ENCODE assay signal across 1 cellular context in the genomic region with DNA sequence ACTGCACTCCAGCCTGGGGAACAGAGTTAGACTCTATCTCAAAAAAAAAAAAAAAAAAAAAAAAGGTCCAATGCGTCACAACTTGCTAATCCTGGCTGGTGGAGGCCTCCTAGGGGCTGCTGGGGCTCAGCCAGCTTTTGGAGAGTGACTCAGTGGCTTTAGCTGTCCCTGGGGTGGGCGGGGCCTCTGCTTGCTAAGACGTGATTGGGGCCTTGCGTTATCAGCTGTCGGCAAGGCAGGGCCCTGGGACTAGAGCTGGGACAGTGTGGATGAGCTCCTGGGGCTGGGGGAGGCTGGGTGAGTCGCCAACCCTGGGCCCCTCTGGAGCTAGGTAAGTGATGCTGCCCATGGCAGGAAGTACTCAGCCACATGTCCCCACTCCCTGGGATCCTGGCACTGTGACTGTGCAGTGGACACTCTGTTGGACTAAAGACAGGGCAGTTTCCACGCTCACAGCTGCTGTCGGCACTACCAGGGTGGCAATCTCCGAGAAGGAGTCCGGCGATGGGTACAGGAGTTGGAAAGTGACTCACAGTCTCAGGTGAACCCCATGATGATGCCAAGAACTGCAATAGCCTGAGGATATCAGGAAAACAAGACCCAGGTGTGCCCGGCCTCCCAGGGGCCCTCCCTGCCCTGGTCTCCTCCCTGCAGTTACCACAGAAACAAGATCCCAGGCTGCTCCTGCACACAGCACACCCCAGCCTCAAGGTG.
A peak's percentile ranks its signal among the peaks of the same experiment; 100 is the strongest.
TF ChIP-seq lines count a peak whose summit lies in the region.

No MANE protein-coding gene starts in this region.

TF ChIP-seq in K562, 482 proteins besides CTCF, POLR2A, EP300 and RAD21 (continued from another document and continues in another):
- TF ChIP-seq, protein P1, sequence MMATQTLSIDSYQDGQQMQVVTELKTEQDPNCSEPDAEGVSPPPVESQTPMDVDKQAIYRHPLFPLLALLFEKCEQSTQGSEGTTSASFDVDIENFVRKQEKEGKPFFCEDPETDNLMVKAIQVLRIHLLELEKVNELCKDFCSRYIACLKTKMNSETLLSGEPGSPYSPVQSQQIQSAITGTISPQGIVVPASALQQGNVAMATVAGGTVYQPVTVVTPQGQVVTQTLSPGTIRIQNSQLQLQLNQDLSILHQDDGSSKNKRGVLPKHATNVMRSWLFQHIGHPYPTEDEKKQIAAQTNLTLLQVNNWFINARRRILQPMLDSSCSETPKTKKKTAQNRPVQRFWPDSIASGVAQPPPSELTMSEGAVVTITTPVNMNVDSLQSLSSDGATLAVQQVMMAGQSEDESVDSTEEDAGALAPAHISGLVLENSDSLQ (IDR thresholded peaks at IDR 0.05), result peak; percentile 59
- TF ChIP-seq FOSL1 (tag; conservative IDR thresholded peaks at IDR 0.05) (peak; percentile 74), RBBP5 (IDR thresholded peaks at IDR 0.05; ENCODE audit: borderline replicate concordance, insufficient read depth, low read length, poor library complexity, severe bottlenecking) (peak; percentile 59), ZNF316 (IDR thresholded peaks at IDR 0.05) (peak; percentile 29; the same call in 1 of the 2 replicates), CTBP1 (IDR thresholded peaks at IDR 0.05; ENCODE audit: borderline replicate concordance) (peak; percentile 40; the same call in 1 of the 2 replicates), DPF2 (IDR thresholded peaks at IDR 0.05) (peak; percentile 73), CREM (IDR thresholded peaks at IDR 0.05; ENCODE audit: low read depth) (peak; percentile 67), NFIC (IDR thresholded peaks at IDR 0.05) (peak; percentile 87), ZNF583 (CRISPR knock-in tag; IDR thresholded peaks at IDR 0.05) (no peak), ZNF695 (CRISPR knock-in tag; IDR thresholded peaks at IDR 0.05) (no peak), NR1H2 (CRISPR knock-in tag; IDR thresholded peaks at IDR 0.05) (no peak), ZNF436 (CRISPR knock-in tag; IDR thresholded peaks at IDR 0.05) (no peak), SMAD2 (IDR thresholded peaks at IDR 0.05; ENCODE audit: low read depth, low read length) (no peak), KDM1A (IDR thresholded peaks at IDR 0.05) (no peak), PHF8 (IDR thresholded peaks at IDR 0.05; ENCODE audit: borderline replicate concordance, low read length) (peak; percentile 26; the same call in 1 of the 2 replicates), STAT5B (CRISPR knock-in tag; IDR thresholded peaks at IDR 0.05) (no peak), ZNF507 (tag; conservative IDR thresholded peaks at IDR 0.05) (no peak), ZSCAN29 (IDR thresholded peaks at IDR 0.05) (no peak), CBFA2T3 (IDR thresholded peaks at IDR 0.05) (peak; percentile 48), KLF6 (CRISPR knock-in tag; IDR thresholded peaks at IDR 0.05; ENCODE audit: borderline replicate concordance) (no peak), HNRNPK (IDR thresholded peaks at IDR 0.05; ENCODE audit: low read depth, low read length, poor library complexity, severe bottlenecking) (no peak), ZNF384 (IDR thresholded peaks at IDR 0.05; ENCODE audit: low read depth, low read length) (peak; percentile 97), NFE2 (IDR thresholded peaks at IDR 0.05; ENCODE audit: low read depth) (peak; percentile 39; the same call in 1 of the 2 replicates), JUND (IDR thresholded peaks at IDR 0.05; ENCODE audit: borderline replicate concordance, low read depth, low read length) (peak; percentile 68), JUND (tag; IDR thresholded peaks at IDR 0.05; ENCODE audit: borderline replicate concordance, low read depth, low read length) (peak; percentile 45; the same call in 1 of the 3 replicates), NEUROD1 (IDR thresholded peaks at IDR 0.05; ENCODE audit: borderline replicate concordance, low read depth, low read length, partially characterized antibody) (peak; percentile 38), ZBTB7A (IDR thresholded peaks at IDR 0.05; ENCODE audit: borderline replicate concordance, control insufficient read depth, low read depth, low read length) (peak; percentile 52; the same call in 1 of the 2 replicates), FOS (IDR thresholded peaks at IDR 0.05; ENCODE audit: extremely low read depth, insufficient read length) (no peak), JUN (IDR thresholded peaks at IDR 0.05; ENCODE audit: borderline replicate concordance, low read depth, low read length) (peak; percentile 49; the same call in 1 of the 2 replicates), JUN (CRISPR knock-in tag; IDR thresholded peaks at IDR 0.05; ENCODE audit: borderline replicate concordance) (no peak), RB1 (IDR thresholded peaks at IDR 0.05; ENCODE audit: low read depth) (no peak), TAL1 (IDR thresholded peaks at IDR 0.05) (peak; percentile 12; the same call in 1 of the 2 replicates)
- TF ChIP-seq, protein P2, sequence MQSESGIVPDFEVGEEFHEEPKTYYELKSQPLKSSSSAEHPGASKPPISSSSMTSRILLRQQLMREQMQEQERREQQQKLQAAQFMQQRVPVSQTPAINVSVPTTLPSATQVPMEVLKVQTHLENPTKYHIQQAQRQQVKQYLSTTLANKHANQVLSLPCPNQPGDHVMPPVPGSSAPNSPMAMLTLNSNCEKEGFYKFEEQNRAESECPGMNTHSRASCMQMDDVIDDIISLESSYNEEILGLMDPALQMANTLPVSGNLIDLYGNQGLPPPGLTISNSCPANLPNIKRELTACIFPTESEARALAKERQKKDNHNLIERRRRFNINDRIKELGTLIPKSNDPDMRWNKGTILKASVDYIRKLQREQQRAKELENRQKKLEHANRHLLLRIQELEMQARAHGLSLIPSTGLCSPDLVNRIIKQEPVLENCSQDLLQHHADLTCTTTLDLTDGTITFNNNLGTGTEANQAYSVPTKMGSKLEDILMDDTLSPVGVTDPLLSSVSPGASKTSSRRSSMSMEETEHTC (IDR thresholded peaks at IDR 0.05), result no peak
- TF ChIP-seq, protein P3, sequence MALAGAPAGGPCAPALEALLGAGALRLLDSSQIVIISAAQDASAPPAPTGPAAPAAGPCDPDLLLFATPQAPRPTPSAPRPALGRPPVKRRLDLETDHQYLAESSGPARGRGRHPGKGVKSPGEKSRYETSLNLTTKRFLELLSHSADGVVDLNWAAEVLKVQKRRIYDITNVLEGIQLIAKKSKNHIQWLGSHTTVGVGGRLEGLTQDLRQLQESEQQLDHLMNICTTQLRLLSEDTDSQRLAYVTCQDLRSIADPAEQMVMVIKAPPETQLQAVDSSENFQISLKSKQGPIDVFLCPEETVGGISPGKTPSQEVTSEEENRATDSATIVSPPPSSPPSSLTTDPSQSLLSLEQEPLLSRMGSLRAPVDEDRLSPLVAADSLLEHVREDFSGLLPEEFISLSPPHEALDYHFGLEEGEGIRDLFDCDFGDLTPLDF (CRISPR knock-in tag; IDR thresholded peaks at IDR 0.05), result no peak
- TF ChIP-seq, protein P4, sequence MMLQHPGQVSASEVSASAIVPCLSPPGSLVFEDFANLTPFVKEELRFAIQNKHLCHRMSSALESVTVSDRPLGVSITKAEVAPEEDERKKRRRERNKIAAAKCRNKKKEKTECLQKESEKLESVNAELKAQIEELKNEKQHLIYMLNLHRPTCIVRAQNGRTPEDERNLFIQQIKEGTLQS (IDR thresholded peaks at IDR 0.05), result peak; percentile 57
- TF ChIP-seq, protein P4 (CRISPR knock-in tag; conservative IDR thresholded peaks at IDR 0.05), result no peak
- TF ChIP-seq, protein P5, sequence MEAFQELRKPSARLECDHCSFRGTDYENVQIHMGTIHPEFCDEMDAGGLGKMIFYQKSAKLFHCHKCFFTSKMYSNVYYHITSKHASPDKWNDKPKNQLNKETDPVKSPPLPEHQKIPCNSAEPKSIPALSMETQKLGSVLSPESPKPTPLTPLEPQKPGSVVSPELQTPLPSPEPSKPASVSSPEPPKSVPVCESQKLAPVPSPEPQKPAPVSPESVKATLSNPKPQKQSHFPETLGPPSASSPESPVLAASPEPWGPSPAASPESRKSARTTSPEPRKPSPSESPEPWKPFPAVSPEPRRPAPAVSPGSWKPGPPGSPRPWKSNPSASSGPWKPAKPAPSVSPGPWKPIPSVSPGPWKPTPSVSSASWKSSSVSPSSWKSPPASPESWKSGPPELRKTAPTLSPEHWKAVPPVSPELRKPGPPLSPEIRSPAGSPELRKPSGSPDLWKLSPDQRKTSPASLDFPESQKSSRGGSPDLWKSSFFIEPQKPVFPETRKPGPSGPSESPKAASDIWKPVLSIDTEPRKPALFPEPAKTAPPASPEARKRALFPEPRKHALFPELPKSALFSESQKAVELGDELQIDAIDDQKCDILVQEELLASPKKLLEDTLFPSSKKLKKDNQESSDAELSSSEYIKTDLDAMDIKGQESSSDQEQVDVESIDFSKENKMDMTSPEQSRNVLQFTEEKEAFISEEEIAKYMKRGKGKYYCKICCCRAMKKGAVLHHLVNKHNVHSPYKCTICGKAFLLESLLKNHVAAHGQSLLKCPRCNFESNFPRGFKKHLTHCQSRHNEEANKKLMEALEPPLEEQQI (IDR thresholded peaks at IDR 0.05), result no peak
- TF ChIP-seq, protein P6, sequence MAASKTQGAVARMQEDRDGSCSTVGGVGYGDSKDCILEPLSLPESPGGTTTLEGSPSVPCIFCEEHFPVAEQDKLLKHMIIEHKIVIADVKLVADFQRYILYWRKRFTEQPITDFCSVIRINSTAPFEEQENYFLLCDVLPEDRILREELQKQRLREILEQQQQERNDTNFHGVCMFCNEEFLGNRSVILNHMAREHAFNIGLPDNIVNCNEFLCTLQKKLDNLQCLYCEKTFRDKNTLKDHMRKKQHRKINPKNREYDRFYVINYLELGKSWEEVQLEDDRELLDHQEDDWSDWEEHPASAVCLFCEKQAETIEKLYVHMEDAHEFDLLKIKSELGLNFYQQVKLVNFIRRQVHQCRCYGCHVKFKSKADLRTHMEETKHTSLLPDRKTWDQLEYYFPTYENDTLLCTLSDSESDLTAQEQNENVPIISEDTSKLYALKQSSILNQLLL (CRISPR knock-in tag; IDR thresholded peaks at IDR 0.05; ENCODE audit: borderline replicate concordance), result no peak
- TF ChIP-seq, protein P7, sequence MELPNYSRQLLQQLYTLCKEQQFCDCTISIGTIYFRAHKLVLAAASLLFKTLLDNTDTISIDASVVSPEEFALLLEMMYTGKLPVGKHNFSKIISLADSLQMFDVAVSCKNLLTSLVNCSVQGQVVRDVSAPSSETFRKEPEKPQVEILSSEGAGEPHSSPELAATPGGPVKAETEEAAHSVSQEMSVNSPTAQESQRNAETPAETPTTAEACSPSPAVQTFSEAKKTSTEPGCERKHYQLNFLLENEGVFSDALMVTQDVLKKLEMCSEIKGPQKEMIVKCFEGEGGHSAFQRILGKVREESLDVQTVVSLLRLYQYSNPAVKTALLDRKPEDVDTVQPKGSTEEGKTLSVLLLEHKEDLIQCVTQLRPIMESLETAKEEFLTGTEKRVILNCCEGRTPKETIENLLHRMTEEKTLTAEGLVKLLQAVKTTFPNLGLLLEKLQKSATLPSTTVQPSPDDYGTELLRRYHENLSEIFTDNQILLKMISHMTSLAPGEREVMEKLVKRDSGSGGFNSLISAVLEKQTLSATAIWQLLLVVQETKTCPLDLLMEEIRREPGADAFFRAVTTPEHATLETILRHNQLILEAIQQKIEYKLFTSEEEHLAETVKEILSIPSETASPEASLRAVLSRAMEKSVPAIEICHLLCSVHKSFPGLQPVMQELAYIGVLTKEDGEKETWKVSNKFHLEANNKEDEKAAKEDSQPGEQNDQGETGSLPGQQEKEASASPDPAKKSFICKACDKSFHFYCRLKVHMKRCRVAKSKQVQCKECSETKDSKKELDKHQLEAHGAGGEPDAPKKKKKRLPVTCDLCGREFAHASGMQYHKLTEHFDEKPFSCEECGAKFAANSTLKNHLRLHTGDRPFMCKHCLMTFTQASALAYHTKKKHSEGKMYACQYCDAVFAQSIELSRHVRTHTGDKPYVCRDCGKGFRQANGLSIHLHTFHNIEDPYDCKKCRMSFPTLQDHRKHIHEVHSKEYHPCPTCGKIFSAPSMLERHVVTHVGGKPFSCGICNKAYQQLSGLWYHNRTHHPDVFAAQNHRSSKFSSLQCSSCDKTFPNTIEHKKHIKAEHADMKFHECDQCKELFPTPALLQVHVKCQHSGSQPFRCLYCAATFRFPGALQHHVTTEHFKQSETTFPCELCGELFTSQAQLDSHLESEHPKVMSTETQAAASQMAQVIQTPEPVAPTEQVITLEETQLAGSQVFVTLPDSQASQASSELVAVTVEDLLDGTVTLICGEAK (IDR thresholded peaks at IDR 0.05), result peak; percentile 54; the same call in 1 of the 2 replicates
- TF ChIP-seq, protein P7 (CRISPR knock-in tag; IDR thresholded peaks at IDR 0.05), result no peak
- TF ChIP-seq, protein P8, sequence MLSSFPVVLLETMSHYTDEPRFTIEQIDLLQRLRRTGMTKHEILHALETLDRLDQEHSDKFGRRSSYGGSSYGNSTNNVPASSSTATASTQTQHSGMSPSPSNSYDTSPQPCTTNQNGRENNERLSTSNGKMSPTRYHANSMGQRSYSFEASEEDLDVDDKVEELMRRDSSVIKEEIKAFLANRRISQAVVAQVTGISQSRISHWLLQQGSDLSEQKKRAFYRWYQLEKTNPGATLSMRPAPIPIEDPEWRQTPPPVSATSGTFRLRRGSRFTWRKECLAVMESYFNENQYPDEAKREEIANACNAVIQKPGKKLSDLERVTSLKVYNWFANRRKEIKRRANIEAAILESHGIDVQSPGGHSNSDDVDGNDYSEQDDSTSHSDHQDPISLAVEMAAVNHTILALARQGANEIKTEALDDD (IDR thresholded peaks at IDR 0.05), result no peak
